Comparison of ENCODE assay signal across 15 cellular contexts in genomic region chr5:96720408-96720807, GRCh38. TPM values are rescaled to one million over a fixed set of nuclear protein-coding genes. Genes with fewer than 3 reads are reported as not detected.
DNase-seq lines count a peak whose midpoint lies in the region; ATAC-seq, FAIRE-seq and TF ChIP-seq lines count a peak whose summit lies in the region.
"Had no signal": no experiment of that assay in that cellular context is flagged by ENCODE, and none has a peak within 500 bp of the region (broad histone marks: within the 10 kb centered on the region; RNA-seq: fewer than 3 reads in every experiment).

No MANE protein-coding gene starts in this region.

- no peak for FAIRE-seq in frontal cortex (lab: Jason Lieb, UNC)
- FAIRE-seq: colon had no signal

- intact Hi-C loops in right cardiac atrium (cut with DNase I) (no loop called here), thyroid gland (cut with DNase I) (loop anchor here (10.0 kb wide), 1 partner anchor 106 kb away; no protein-coding TSS in a partner anchor)

- no peak for TF ChIP-seq POLR2A in thyroid gland (IDR thresholded peaks at IDR 0.05)

- 97% methylated on average over 2 of the region's 2 CpGs for WGBS in right cardiac atrium
- WGBS in thyroid gland, 2 donors: 95 to 97% methylated on average over 2 of the region's 2 CpGs

- H3K36me3 ChIP-seq in right atrium auricular region (peaks cover 13% of the 10 kb centered on the region), WERI-Rb-1 (peaks cover 5% of the 10 kb centered on the region), thyroid gland (no peaks in the 10 kb centered on the region)

- no peaks in the 10 kb centered on the region for H3K27me3 ChIP-seq in right atrium auricular region
- H3K27me3 ChIP-seq in right cardiac atrium (ENCODE audit: control insufficient read depth, insufficient read depth): no peaks in the 10 kb centered on the region
- no peaks in the 10 kb centered on the region for H3K27me3 ChIP-seq in WERI-Rb-1 (ENCODE audit: insufficient read depth, low read depth, severe bottlenecking)
- H3K27me3 ChIP-seq in thyroid gland: no peaks in the 10 kb centered on the region

- DNase-seq in right atrium auricular region (ENCODE audit: low spot score) (no peak), right cardiac atrium (no peak), WERI-Rb-1 (no peak), fibroblast of mammary gland (ENCODE audit: low read depth) (no peak), thyroid gland (no peak), frontal cortex (ENCODE audit: low spot score in 2 of 2) (no peak)
- DNase-seq: activated naive CD4-positive, alpha-beta T cell treated with anti-CD3 and anti-CD28 coated beads, Interleukin-2, amount 10 ng/mL, durations not matched to agents 7 days and 5 days; GDM1; left cardiac atrium; NCI-H2081 treated with DMSO at 0.1 percent for 48 hours; nucleus accumbens; PC-9 had no signal

- ATAC-seq in right cardiac atrium (no peak), GM21528 (IDR thresholded peaks at IDR 0.05; ENCODE audit: low FRiP score, unreplicated experiment) (no peak), HG03565 (IDR thresholded peaks at IDR 0.05; ENCODE audit: unreplicated experiment) (no peak)
- ATAC-seq: left cardiac atrium had no signal

- H3K27ac ChIP-seq in right atrium auricular region (peak overlapping the region; percentile 97 to 98), right cardiac atrium (ENCODE audit: low read length) (no peak overlapping the region), WERI-Rb-1 (peak overlapping the region; percentile 69), thyroid gland (peak overlapping the region; percentile 24 to 84 (median 79))
- H3K27ac ChIP-seq: PC-9 had no signal

- H3K9me3 ChIP-seq in right atrium auricular region (no peaks in the 10 kb centered on the region), right cardiac atrium (ENCODE audit: control insufficient read depth, low read length) (no peaks in the 10 kb centered on the region), WERI-Rb-1 (ENCODE audit: severe bottlenecking) (no peaks in the 10 kb centered on the region), thyroid gland (no peaks in the 10 kb centered on the region)

- TF ChIP-seq CTCF in right atrium auricular region (IDR thresholded peaks at IDR 0.05) (peak in 1 of 2 donors; percentile 34), WERI-Rb-1 (IDR thresholded peaks at IDR 0.05; ENCODE audit: low read depth, low read length) (peak; percentile 26; the same call in 1 of the 2 replicates), fibroblast of mammary gland (conservative IDR thresholded peaks at IDR 0.05; ENCODE audit: control insufficient read depth, insufficient read depth, low read depth, low read length) (peak; percentile 28), thyroid gland (IDR thresholded peaks at IDR 0.05) (no peak)

- no peak overlapping the region for H3K4me3 ChIP-seq in right atrium auricular region
- H3K4me3 ChIP-seq in right cardiac atrium (ENCODE audit: low read length): no peak overlapping the region
- no peak overlapping the region for H3K4me3 ChIP-seq in WERI-Rb-1 (ENCODE audit: low read depth, low read length)
- H3K4me3 ChIP-seq in fibroblast of mammary gland (ENCODE audit: control insufficient read depth, low read depth, low read length): no peak overlapping the region
- H3K4me3 ChIP-seq in thyroid gland (replicated peaks in 1 of 3): no peak overlapping the region
- H3K4me3 ChIP-seq: PC-9 had no signal

- H3K4me1 ChIP-seq in right atrium auricular region: peaks cover 0 to 82% of the 10 kb centered on the region in 2 donors
- peaks cover 16% of the 10 kb centered on the region for H3K4me1 ChIP-seq in right cardiac atrium (ENCODE audit: control insufficient read depth, insufficient read depth, low read length)
- peaks cover 45 to 63% of the 10 kb centered on the region in 2 donors for H3K4me1 ChIP-seq in thyroid gland

RNA-seq across cellular contexts. Expression of gene CAST, which starts 58.2 kb away (rescaled TPM):
- total RNA-seq in right atrium auricular region: 100 to 1,000 TPM; 439 to 631 TPM
- total RNA-seq in right cardiac atrium: 100 to 1,000 TPM; 445 to 594 (median 567) TPM
- polyA plus RNA-seq in right cardiac atrium: 222 TPM
- total RNA-seq in thyroid gland: 100 to 1,000 TPM; 177 to 278 (median 236) TPM
- total RNA-seq in frontal cortex: 9.4 TPM

Comparison
In these comparisons a context has a peak if more than half of its experiments do, and no peak if none do; other contexts are left out.
1. CTCF ChIP-seq: peak in WERI-Rb-1 (single experiment) and fibroblast of mammary gland (single experiment); none in thyroid gland (0 of 6).
2. RNA of gene CAST, which starts 58.2 kb away (total RNA-seq): 439 to 631 TPM in right atrium auricular region, 445 to 594 TPM in right cardiac atrium and 177 to 278 TPM in thyroid gland; 9.4 TPM in frontal cortex (single experiment); every median in the first group is over 10 times any median in the second.